In genomic region chr3:180282386-180282785, GRCh38 we compare ENCODE assay signal across 32 cellular contexts.
"Had no signal": no experiment of that assay in that cellular context is flagged by ENCODE, and none has a peak within 500 bp of the region (broad histone marks: within the 10 kb centered on the region; RNA-seq: fewer than 3 reads in every experiment).

No MANE protein-coding gene starts in this region.

- H3K4me1 ChIP-seq: adrenal gland, colonic mucosa, esophagus squamous epithelium had no signal

- H3K27ac ChIP-seq: adrenal gland, body of pancreas, cardiac muscle cell, colonic mucosa, epithelial cell of prostate, esophagus squamous epithelium, gastrocnemius medialis, heart left ventricle had no signal

- H3K4me3 ChIP-seq: adrenal gland, body of pancreas, cardiac muscle cell, colonic mucosa, esophagus squamous epithelium, gastrocnemius medialis, heart left ventricle had no signal

- H3K9me3 ChIP-seq: adrenal gland, body of pancreas, colonic mucosa, esophagus squamous epithelium, gastrocnemius medialis, heart left ventricle had no signal

- ATAC-seq: activated CD4-positive, alpha-beta T cell treated with anti-CD3 and anti-CD28 coated beads for 36 hours; activated CD8-positive, alpha-beta memory T cell treated with anti-CD3 and anti-CD28 coated beads, Interleukin-2, amount 10 ng/mL, durations not matched to agents 7 days and 5 days; activated CD8-positive, alpha-beta T cell treated with anti-CD3 and anti-CD28 coated beads, Interleukin-2, amount 10 ng/mL, durations not matched to agents 7 days and 5 days; activated naive CD8-positive, alpha-beta T cell treated with anti-CD3 and anti-CD28 coated beads, Interleukin-2, amount 50 U/mL, for 24 hours; body of pancreas; gastrocnemius medialis; heart left ventricle had no signal

- H3K36me3 ChIP-seq: adrenal gland, cardiac muscle cell, colonic mucosa, esophagus squamous epithelium, gastrocnemius medialis, heart left ventricle had no signal

- H3K27me3 ChIP-seq: adrenal gland, body of pancreas, cardiac muscle cell, colonic mucosa, esophagus squamous epithelium, gastrocnemius medialis, heart left ventricle had no signal

- FAIRE-seq: endometrium, endothelial cell of umbilical vein had no signal

- DNase-seq: activated CD4-positive, alpha-beta memory T cell treated with anti-CD3 and anti-CD28 coated beads for 36 hours; activated CD4-positive, alpha-beta T cell treated with anti-CD3 and anti-CD28 coated beads for 36 hours; activated CD4-positive, alpha-beta T cell treated with anti-CD3 and anti-CD28 coated beads, Interleukin-2, amount 10 ng/mL, durations not matched to agents 24 days and 14 days; activated CD4-positive, CD25-positive, alpha-beta regulatory T cell; activated CD4-positive, CD25-positive, alpha-beta regulatory T cell treated with anti-CD3 and anti-CD28 coated beads, Interleukin-2, amount 50 U/mL, for 72 hours; activated CD8-positive, alpha-beta memory T cell treated with anti-CD3 and anti-CD28 coated beads, Interleukin-2, amount 10 ng/mL, durations not matched to agents 7 days and 5 days; activated CD8-positive, alpha-beta memory T cell treated with anti-CD3 and anti-CD28 coated beads, Interleukin-2, amount 50 U/mL, for 4 hours; activated CD8-positive, alpha-beta T cell treated with anti-CD3 and anti-CD28 coated beads, Interleukin-2, amount 10 ng/mL, durations not matched to agents 7 days and 5 days; activated effector memory CD4-positive, alpha-beta T cell treated with anti-CD3 and anti-CD28 coated beads, Interleukin-2, amount 50 U/mL, for 16 hours; activated naive CD4-positive, alpha-beta T cell treated with anti-CD3 and anti-CD28 coated beads for 36 hours; activated naive CD8-positive, alpha-beta T cell treated with anti-CD3 and anti-CD28 coated beads for 36 hours; activated naive CD8-positive, alpha-beta T cell treated with anti-CD3 and anti-CD28 coated beads, Interleukin-2, amount 50 U/mL, for 24 hours; activated T-cell treated with anti-CD3 and anti-CD28 coated beads, Interleukin-2, amount 50 U/mL, for 1 hour; activated T-cell treated with anti-CD3 and anti-CD28 coated beads, Interleukin-2, amount 50 U/mL, for 48 hours; adrenal gland; amygdala; aorta; body of pancreas; central memory CD4-positive, alpha-beta T cell; cerebellar nuclear complex; colonic mucosa; effector CD8-positive, alpha-beta T cell; esophagus squamous epithelium; foreskin fibroblast; gastrocnemius medialis; glutamatergic neuron; heart left ventricle; T-helper 2 cell had no signal
